In the genomic region with DNA sequence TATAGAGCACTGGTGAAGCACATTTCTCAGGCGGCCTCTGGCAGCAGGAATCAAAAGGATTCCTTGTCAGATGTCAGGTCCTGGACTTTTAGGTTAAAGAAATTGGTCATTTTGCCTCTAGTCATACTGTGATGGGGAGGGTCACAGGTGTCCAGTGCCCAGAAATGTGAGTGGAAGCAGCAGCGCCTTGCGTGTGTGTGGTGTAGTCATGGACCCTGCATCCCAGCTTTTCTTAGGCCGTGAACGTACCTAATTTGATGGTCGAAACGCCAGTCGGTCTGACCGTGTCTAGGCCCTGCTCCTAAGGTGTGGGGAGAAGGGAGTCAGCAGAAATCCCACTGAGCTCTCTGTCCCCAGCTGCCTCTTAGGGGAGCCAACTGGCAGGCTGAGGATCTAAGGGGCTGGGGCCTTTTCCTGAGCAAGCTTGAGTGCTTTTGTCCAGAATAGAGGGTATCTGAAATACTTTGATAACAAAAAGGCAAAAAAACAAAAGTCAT, we compare ENCODE assay signal across 19 cellular contexts. TPM values are rescaled to one million over a fixed set of nuclear protein-coding genes. Genes with fewer than 3 reads are reported as not detected.
DNase-seq lines count a peak whose midpoint lies in the region; ATAC-seq and TF ChIP-seq lines count a peak whose summit lies in the region.
"Had no signal": no experiment of that assay in that cellular context is flagged by ENCODE, and none has a peak within 500 bp of the region (broad histone marks: within the 10 kb centered on the region; RNA-seq: fewer than 3 reads in every experiment).

No MANE protein-coding gene starts in this region.

- peaks cover 6% of the 10 kb centered on the region; the same call in 1 of the 2 replicates for H3K9me1 ChIP-seq in IMR-90 (ENCODE audit: insufficient read depth, low read length)

- H3K9ac ChIP-seq in IMR-90 (ENCODE audit: low read depth, low read length) = no peak overlapping the region
- H3K9ac ChIP-seq: BLaER1 treated with 17β-estradiol and CSF1 and Interleukin-3, amounts not matched to agents 10 nM and 100 nM had no signal

- H3K27ac Mint-ChIP-seq in activated naive CD8-positive, alpha-beta T cell treated with anti-CD3 and anti-CD28 coated beads for 36 hours = peak overlapping the region; percentile 42
- no peak overlapping the region for H3K27ac Mint-ChIP-seq in activated naive CD8-positive, alpha-beta T cell treated with anti-CD3 and anti-CD28 coated beads, Interleukin-2, amount 50 U/mL, for 24 hours
- H3K27ac Mint-ChIP-seq in effector memory CD8-positive, alpha-beta T cell = peak overlapping the region; percentile 76 to 81

- H2AK9ac ChIP-seq in IMR-90 (replicated peaks; ENCODE audit: low read depth, low read length, poor library complexity) = peak overlapping the region; percentile 65

- no peak overlapping the region for H3K27ac ChIP-seq in IMR-90 (ENCODE audit: insufficient read depth, low read length)
- H3K27ac ChIP-seq: SK-N-MC had no signal

- H3K18ac ChIP-seq in IMR-90 (ENCODE audit: low read depth, low read length) = no peak overlapping the region

- DNase-seq in activated naive CD8-positive, alpha-beta T cell treated with anti-CD3 and anti-CD28 coated beads for 36 hours = no peak
- no peak for DNase-seq in activated naive CD8-positive, alpha-beta T cell treated with anti-CD3 and anti-CD28 coated beads, Interleukin-2, amount 50 U/mL, for 24 hours
- no peak for DNase-seq in IMR-90
- no peak for DNase-seq in effector memory CD8-positive, alpha-beta T cell
- DNase-seq in stimulated activated CD8-positive, alpha-beta memory T cell treated with anti-CD3 and anti-CD28 coated beads, Interleukin-4, amount 100 ng/mL, for 48 hours = peak; percentile 18
- no peak for DNase-seq in NCI-H146 treated with DMSO at 0.1 percent for 48 hours (lab: John Stamatoyannopoulos, UW; ENCODE audit: unreplicated experiment)
- DNase-seq: DMS79 treated with DMSO at 0.1 percent for 48 hours; Kasumi-1; MG63; NCI-H1092; NCI-H1436 treated with DMSO at 0.1 percent for 48 hours; NCI-H2029 treated with DMSO at 0.1 percent for 48 hours; NK-92 treated with Interleukin-12 subunit alpha and Interleukin-12 subunit beta, amount 100 ng/mL, for 24 hours; SHP77 had no signal

- no peak overlapping the region for H2AFZ ChIP-seq in IMR-90 (replicated peaks; ENCODE audit: low read length, poor library complexity)

- no peak for ATAC-seq in activated naive CD8-positive, alpha-beta T cell treated with anti-CD3 and anti-CD28 coated beads, Interleukin-2, amount 50 U/mL, for 24 hours
- no peak for ATAC-seq in IMR-90 (ENCODE audit: low read depth)
- no peak for ATAC-seq in effector memory CD8-positive, alpha-beta T cell (replicated peaks)
- no peak for ATAC-seq in GM19023 (IDR thresholded peaks at IDR 0.05; ENCODE audit: unreplicated experiment)

- POLR2A ChIA-PET in IMR-90 (lab: Charles Lee; ENCODE audit: unreplicated experiment) = interaction anchor here (0.6 kb wide), 1 partner anchor 51 kb away, joined by 4 read pairs; no protein-coding TSS in a partner anchor

- intact Hi-C loops in IMR-90 (cut with micrococcal nuclease) = no loop called here

- H4K5ac ChIP-seq in IMR-90 (ENCODE audit: low read depth, low read length) = no peak overlapping the region

- TF ChIP-seq RAD21 in IMR-90 (IDR thresholded peaks at IDR 0.05; ENCODE audit: low read length) = no peak

- H2BK120ac ChIP-seq in IMR-90 (ENCODE audit: low read depth, low read length) = no peak overlapping the region

- H3K79me1 ChIP-seq in IMR-90 (ENCODE audit: low read depth in 1 of 2, low read length in 2 of 2) = peaks cover 16 to 42% of the 10 kb centered on the region in 2 experiments

- H3K36me3 Mint-ChIP-seq in activated naive CD8-positive, alpha-beta T cell treated with anti-CD3 and anti-CD28 coated beads for 36 hours = peaks cover 46% of the 10 kb centered on the region
- H3K36me3 Mint-ChIP-seq in activated naive CD8-positive, alpha-beta T cell treated with anti-CD3 and anti-CD28 coated beads, Interleukin-2, amount 50 U/mL, for 24 hours (ENCODE audit: low read depth) = peaks cover 64% of the 10 kb centered on the region
- peaks cover 57% of the 10 kb centered on the region for H3K36me3 Mint-ChIP-seq in effector memory CD8-positive, alpha-beta T cell (ENCODE audit: insufficient read depth)

- H3K14ac ChIP-seq in IMR-90 (replicated peaks; ENCODE audit: low read depth, low read length) = no peak overlapping the region

- H2BK5ac ChIP-seq in IMR-90 (ENCODE audit: low read depth, low read length, poor library complexity, severe bottlenecking) = no peak overlapping the region

- H3K23ac ChIP-seq in IMR-90 (ENCODE audit: low read depth, low read length) = no peak overlapping the region

- CTCF ChIA-PET in IMR-90 (lab: Yijun Ruan, JAX) = interaction anchor here (1.0 kb wide), 2 partner anchors 11 to 28 kb away, joined by 7 to 8 read pairs; no protein-coding TSS in a partner anchor

- no peak overlapping the region for H2BK15ac ChIP-seq in IMR-90 (ENCODE audit: low read depth, low read length)

- no peak for TF ChIP-seq POLR2A in IMR-90 (IDR thresholded peaks at IDR 0.05; ENCODE audit: low read depth, low read length)

- no peak overlapping the region for H2BK20ac ChIP-seq in IMR-90 (ENCODE audit: low read depth, low read length)

- 100% methylated on average over 1 of the region's 9 CpGs; no CpG with 5 or more reads in 1 of the 2 experiments for WGBS in IMR-90 (ENCODE audit: extremely low coverage in 2 of 2, insufficient read length in 1 of 2), 2 experiments

- TF ChIP-seq CTCF in IMR-90 (conservative IDR thresholded peaks at IDR 0.05; ENCODE audit: low read depth, low read length) = no peak

- no TSS peak for BruUV-seq in IMR-90 (replicated peaks; lab: Mats Ljungman, UMichigan)

- H3K56ac ChIP-seq in IMR-90 (ENCODE audit: extremely low read depth, insufficient read depth, low read length) = no peak overlapping the region

- no peak overlapping the region for H2AK5ac ChIP-seq in IMR-90 (ENCODE audit: low read depth, low read length)

- dilution Hi-C loops in IMR-90 (cut with HindIII; ENCODE audit: low sequenced_read_pairs, unreplicated experiment) = no loop called here

- H3K4me2 ChIP-seq in IMR-90 (ENCODE audit: low read depth, low read length) = no peak overlapping the region

- H3K4me1 ChIP-seq in IMR-90 (ENCODE audit: control insufficient read depth, insufficient read depth, low read length) = peaks cover 2% of the 10 kb centered on the region; the same call in 1 of the 2 replicates
- H3K4me1 ChIP-seq: HAP-1 had no signal

- H3K27me3 Mint-ChIP-seq in activated naive CD8-positive, alpha-beta T cell treated with anti-CD3 and anti-CD28 coated beads for 36 hours = no peaks in the 10 kb centered on the region
- no peaks in the 10 kb centered on the region for H3K27me3 Mint-ChIP-seq in activated naive CD8-positive, alpha-beta T cell treated with anti-CD3 and anti-CD28 coated beads, Interleukin-2, amount 50 U/mL, for 24 hours
- H3K27me3 Mint-ChIP-seq in effector memory CD8-positive, alpha-beta T cell = no peaks in the 10 kb centered on the region
- H3K27me3 Mint-ChIP-seq: IgD-negative memory B cell had no signal

- H3K4ac ChIP-seq in IMR-90 (ENCODE audit: low read depth, low read length) = no peak overlapping the region

- H4K91ac ChIP-seq in IMR-90 (ENCODE audit: insufficient read depth, low read depth, low read length) = no peak overlapping the region

- H3K9me3 Mint-ChIP-seq in activated naive CD8-positive, alpha-beta T cell treated with anti-CD3 and anti-CD28 coated beads for 36 hours = peaks cover under 1% of the 10 kb centered on the region
- H3K9me3 Mint-ChIP-seq in activated naive CD8-positive, alpha-beta T cell treated with anti-CD3 and anti-CD28 coated beads, Interleukin-2, amount 50 U/mL, for 24 hours = no peaks in the 10 kb centered on the region
- no peaks in the 10 kb centered on the region for H3K9me3 Mint-ChIP-seq in effector memory CD8-positive, alpha-beta T cell
- H3K9me3 Mint-ChIP-seq: IgD-negative memory B cell had no signal

- in situ Hi-C loops in IMR-90 (cut with MboI; ENCODE audit: low sequenced_read_pairs) = loop anchor here (25.0 kb wide), 1 partner anchor 1167 kb away; the partner anchor contains the start of genes DNAH3 and LDAF1

- no peak overlapping the region for H4K8ac ChIP-seq in IMR-90 (ENCODE audit: low read depth in 2 of 2, low read length in 2 of 2)

- no peak overlapping the region for H3K4me3 ChIP-seq in IMR-90 (ENCODE audit: insufficient read depth, low read depth, low read length)
- H3K4me3 ChIP-seq: BLaER1 treated with 17β-estradiol and CSF1 and Interleukin-3, amounts not matched to agents 10 nM and 100 nM; HAP-1; MG63; SK-N-MC had no signal

- H3K9me3 ChIP-seq in IMR-90 (ENCODE audit: control insufficient read depth, insufficient read depth, low read length) = no peaks in the 10 kb centered on the region
- H3K9me3 ChIP-seq: HAP-1, MG63 had no signal

- H3K36me3 ChIP-seq in IMR-90 (ENCODE audit: control insufficient read depth, insufficient read depth, low read length) = peaks cover 59% of the 10 kb centered on the region

- H3K4me3 Mint-ChIP-seq in activated naive CD8-positive, alpha-beta T cell treated with anti-CD3 and anti-CD28 coated beads for 36 hours = no peak overlapping the region
- no peak overlapping the region for H3K4me3 Mint-ChIP-seq in activated naive CD8-positive, alpha-beta T cell treated with anti-CD3 and anti-CD28 coated beads, Interleukin-2, amount 50 U/mL, for 24 hours
- H3K4me3 Mint-ChIP-seq in effector memory CD8-positive, alpha-beta T cell = no peak overlapping the region
- H3K4me3 Mint-ChIP-seq: IgD-negative memory B cell had no signal

- H4K20me1 ChIP-seq in IMR-90 (ENCODE audit: insufficient read depth, low read length) = peaks cover 11% of the 10 kb centered on the region

- no peaks in the 10 kb centered on the region for H3K27me3 ChIP-seq in IMR-90 (ENCODE audit: control insufficient read depth, insufficient read depth, low read length)
- H3K27me3 ChIP-seq: BLaER1 treated with 17β-estradiol and CSF1 and Interleukin-3, amounts not matched to agents 10 nM and 100 nM; MG63 had no signal

- no peaks in the 10 kb centered on the region for H3K4me1 Mint-ChIP-seq in activated naive CD8-positive, alpha-beta T cell treated with anti-CD3 and anti-CD28 coated beads for 36 hours
- H3K4me1 Mint-ChIP-seq in activated naive CD8-positive, alpha-beta T cell treated with anti-CD3 and anti-CD28 coated beads, Interleukin-2, amount 50 U/mL, for 24 hours = no peaks in the 10 kb centered on the region
- H3K4me1 Mint-ChIP-seq in effector memory CD8-positive, alpha-beta T cell (ENCODE audit: low read depth in 2 of 2) = peaks cover 3 to 6% of the 10 kb centered on the region in 2 donors

RNA-seq across cellular contexts. Expression of gene POLR3E, which starts 32.0 kb away (rescaled TPM):
- total RNA-seq in activated naive CD8-positive, alpha-beta T cell treated with anti-CD3 and anti-CD28 coated beads for 36 hours = 10 to 100 TPM; 94.3 to 95.8 TPM
- total RNA-seq in IMR-90 (2012; rRNA removed) = 19.9 and 71.1 TPM in 2 replicates
- polyA plus RNA-seq in IMR-90 (2012; rRNA removed) = 46.0 and 49.5 TPM in 2 replicates
- polyA plus RNA-seq in IMR-90 (2012; cell fraction: cytosol; rRNA removed) = 19.8 and 21.1 TPM in 2 replicates
- polyA plus RNA-seq in IMR-90 (2012; cell fraction: nucleus; rRNA removed; ENCODE audit: low replicate concordance) = 49.8 and 64.8 TPM in 2 replicates

RNA-seq across cellular contexts. Expression of gene CDR2, which starts 45.2 kb away (rescaled TPM):
- total RNA-seq in activated naive CD8-positive, alpha-beta T cell treated with anti-CD3 and anti-CD28 coated beads for 36 hours = 10 to 100 TPM; 31.6 to 34.7 TPM
- total RNA-seq in IMR-90 (2012; rRNA removed) = 44.2 and 48.4 TPM in 2 replicates
- 33.1 and 37.7 TPM in 2 replicates for polyA plus RNA-seq in IMR-90 (2012; rRNA removed)
- 22.5 and 26.0 TPM in 2 replicates for polyA plus RNA-seq in IMR-90 (2012; cell fraction: cytosol; rRNA removed)
- 15.0 and 38.4 TPM in 2 replicates for polyA plus RNA-seq in IMR-90 (2012; cell fraction: nucleus; rRNA removed; ENCODE audit: low replicate concordance)
